Comparison of ENCODE assay signal across 8 cellular contexts in the genomic region with DNA sequence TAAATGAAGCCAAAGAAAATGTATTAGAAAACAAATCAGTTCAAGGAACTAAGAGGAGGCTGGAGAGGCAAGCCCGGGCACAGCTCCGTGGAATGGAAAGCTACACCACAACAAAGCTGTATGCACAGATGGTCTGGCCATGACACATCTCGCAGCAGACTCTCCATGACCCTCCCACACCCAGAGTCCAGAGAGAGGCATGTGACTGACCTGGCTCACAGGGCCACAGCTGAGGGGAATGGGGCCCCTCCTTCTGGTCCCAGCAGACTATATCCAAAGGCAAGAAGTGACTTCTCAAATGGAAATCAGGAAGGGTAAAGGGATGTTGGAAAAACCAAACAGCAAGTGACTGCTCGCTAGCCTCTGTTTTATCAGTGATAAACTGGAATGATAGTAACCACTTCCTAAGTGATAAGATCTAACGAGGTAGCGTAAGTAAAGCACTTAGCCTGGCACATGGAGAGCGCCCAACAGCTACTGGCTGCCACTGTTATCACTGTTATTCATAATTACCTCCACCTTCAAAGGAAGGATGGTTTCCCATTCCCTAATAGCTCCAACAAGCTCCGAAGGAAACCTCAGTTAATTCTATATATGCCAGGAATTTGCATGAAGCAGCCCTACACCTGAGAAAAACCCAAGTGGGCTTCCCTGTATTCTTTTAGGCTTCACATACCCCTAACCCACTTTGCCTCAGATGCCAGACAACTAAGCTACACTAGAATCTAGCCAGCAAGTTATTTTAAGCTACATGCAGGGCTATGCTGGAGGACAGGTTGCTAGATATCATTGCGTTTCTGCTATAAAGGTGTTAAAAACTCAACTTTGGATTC. TPM values are rescaled to one million over a fixed set of nuclear protein-coding genes. Genes with fewer than 3 reads are reported as not detected.
DNase-seq lines count a peak whose midpoint lies in the region; ATAC-seq and TF ChIP-seq lines count a peak whose summit lies in the region.

No MANE protein-coding gene starts in this region.

- peak overlapping the region; percentile 73 for H3K4me3 Mint-ChIP-seq in HFFc6
- no peak overlapping the region for H3K4me3 Mint-ChIP-seq in activated T-helper 1 cell treated with anti-CD3 and anti-CD28 coated beads, Interleukin-12 subunit alpha, Interleukin-12 subunit beta, Interleukin-2, Interleukin-4 antibody, amounts not matched to agents 30 ng/mL and 10 ng/mL and 1 ng/mL, durations not matched to agents 14 hours and 24 hours and 36 hours

- H3K27ac Mint-ChIP-seq in HFFc6: peak overlapping the region; percentile 92
- H3K27ac Mint-ChIP-seq in activated T-helper 1 cell treated with anti-CD3 and anti-CD28 coated beads, Interleukin-12 subunit alpha, Interleukin-12 subunit beta, Interleukin-2, Interleukin-4 antibody, amounts not matched to agents 30 ng/mL and 10 ng/mL and 1 ng/mL, durations not matched to agents 14 hours and 24 hours and 36 hours: peak overlapping the region; percentile 47

- no peak overlapping the region for H3K27ac ChIP-seq in lower lobe of right lung

- H3K4me1 ChIP-seq in lower lobe of right lung: peaks cover 8% of the 10 kb centered on the region

- no peaks in the 10 kb centered on the region for H3K36me3 ChIP-seq in lower lobe of right lung

- H3K27me3 ChIP-seq in lower lobe of right lung (ENCODE audit: low read depth): no peaks in the 10 kb centered on the region

- no peak overlapping the region for H3K4me3 ChIP-seq in lower lobe of right lung

- ATAC-seq in lower lobe of right lung (peak; percentile 39 to 58), GM18909 (IDR thresholded peaks at IDR 0.05; ENCODE audit: poor library complexity, unreplicated experiment) (no peak), GM18873 (IDR thresholded peaks at IDR 0.05; ENCODE audit: low FRiP score, unreplicated experiment) (no peak)

- no peaks in the 10 kb centered on the region for H3K9me3 Mint-ChIP-seq in HFFc6
- H3K9me3 Mint-ChIP-seq in activated T-helper 1 cell treated with anti-CD3 and anti-CD28 coated beads, Interleukin-12 subunit alpha, Interleukin-12 subunit beta, Interleukin-2, Interleukin-4 antibody, amounts not matched to agents 30 ng/mL and 10 ng/mL and 1 ng/mL, durations not matched to agents 14 hours and 24 hours and 36 hours: no peaks in the 10 kb centered on the region

- no peaks in the 10 kb centered on the region for H3K27me3 Mint-ChIP-seq in HFFc6 (ENCODE audit: insufficient read depth)
- H3K27me3 Mint-ChIP-seq in activated T-helper 1 cell treated with anti-CD3 and anti-CD28 coated beads, Interleukin-12 subunit alpha, Interleukin-12 subunit beta, Interleukin-2, Interleukin-4 antibody, amounts not matched to agents 30 ng/mL and 10 ng/mL and 1 ng/mL, durations not matched to agents 14 hours and 24 hours and 36 hours (ENCODE audit: insufficient read depth): no peaks in the 10 kb centered on the region

- peaks cover 35% of the 10 kb centered on the region for H3K36me3 Mint-ChIP-seq in HFFc6 (ENCODE audit: low read depth)
- H3K36me3 Mint-ChIP-seq in activated T-helper 1 cell treated with anti-CD3 and anti-CD28 coated beads, Interleukin-12 subunit alpha, Interleukin-12 subunit beta, Interleukin-2, Interleukin-4 antibody, amounts not matched to agents 30 ng/mL and 10 ng/mL and 1 ng/mL, durations not matched to agents 14 hours and 24 hours and 36 hours (ENCODE audit: low read depth): peaks cover 27% of the 10 kb centered on the region

- TF ChIP-seq CTCF in HFFc6 (IDR thresholded peaks at IDR 0.05) (no peak), lower lobe of right lung (IDR thresholded peaks at IDR 0.05) (no peak)

- DNase-seq in CD1c-positive myeloid dendritic cell (ENCODE audit: extremely low spot score) (peak; percentile 23), HFFc6 (peak; percentile 91), lower lobe of right lung (no peak), NCI-H2196 (lab: John Stamatoyannopoulos, UW; ENCODE audit: unreplicated experiment) (no peak)
- no peak for DNase-seq in activated T-helper 1 cell treated with anti-CD3 and anti-CD28 coated beads, Interleukin-12 subunit alpha, Interleukin-12 subunit beta, Interleukin-2, Interleukin-4 antibody, amounts not matched to agents 30 ng/mL and 10 ng/mL and 1 ng/mL, durations not matched to agents 14 hours and 24 hours and 36 hours (ENCODE audit: low spot score)
- no peak for DNase-seq in activated CD8-positive, alpha-beta memory T cell treated with anti-CD3 and anti-CD28 coated beads, Interleukin-2, amount 50 U/mL, for 4 hours

- intact Hi-C loops in activated T-helper 1 cell treated with anti-CD3 and anti-CD28 coated beads, Interleukin-12 subunit alpha, Interleukin-12 subunit beta, Interleukin-2, Interleukin-4 antibody, amounts not matched to agents 30 ng/mL and 10 ng/mL and 1 ng/mL, durations not matched to agents 14 hours and 24 hours and 36 hours (cut with micrococcal nuclease): no loop called here
- intact Hi-C loops in lower lobe of right lung (cut with DNase I): no loop called here

- H3K4me1 Mint-ChIP-seq in HFFc6 (ENCODE audit: low read depth): peaks cover 95% of the 10 kb centered on the region
- peaks cover 87% of the 10 kb centered on the region for H3K4me1 Mint-ChIP-seq in activated T-helper 1 cell treated with anti-CD3 and anti-CD28 coated beads, Interleukin-12 subunit alpha, Interleukin-12 subunit beta, Interleukin-2, Interleukin-4 antibody, amounts not matched to agents 30 ng/mL and 10 ng/mL and 1 ng/mL, durations not matched to agents 14 hours and 24 hours and 36 hours (ENCODE audit: low read depth)

- H3K9me3 ChIP-seq in lower lobe of right lung: no peaks in the 10 kb centered on the region

RNA-seq across cellular contexts. Expression of a gene that starts 8.4 kb away (rescaled TPM):
- 10 to 100 TPM; 49.7 to 68.8 (median 63.2) TPM for total RNA-seq in HFFc6 (2021; fragmentation: NEBNext Ultra II Directional; extraction: Animal tissue kit (Norgen Biotek cat#: 25700))
- total RNA-seq in activated T-helper 1 cell treated with anti-CD3 and anti-CD28 coated beads, Interleukin-12 subunit alpha, Interleukin-12 subunit beta, Interleukin-2, Interleukin-4 antibody, amounts not matched to agents 30 ng/mL and 10 ng/mL and 1 ng/mL, durations not matched to agents 14 hours and 24 hours and 36 hours: 90.6 and 101 TPM in 2 replicates
- total RNA-seq in lower lobe of right lung: 24.9 TPM

Comparison
In these comparisons a context has a peak if more than half of its experiments do, and no peak if none do; other contexts are left out.
1. DNase-seq: peak in CD1c-positive myeloid dendritic cell (single experiment) and HFFc6 (single experiment); none in activated T-helper 1 cell treated with anti-CD3 and anti-CD28 coated beads, Interleukin-12 subunit alpha, Interleukin-12 subunit beta, Interleukin-2, Interleukin-4 antibody, amounts not matched to agents 30 ng/mL and 10 ng/mL and 1 ng/mL, durations not matched to agents 14 hours and 24 hours and 36 hours (single experiment), lower lobe of right lung (single experiment), activated CD8-positive, alpha-beta memory T cell treated with anti-CD3 and anti-CD28 coated beads, Interleukin-2, amount 50 U/mL, for 4 hours (single experiment) and NCI-H2196 (single experiment).
2. ATAC-seq: peak in lower lobe of right lung (2 of 2); none in GM18909 (single experiment) and GM18873 (single experiment).